9 cellular contexts compared by ENCODE assay signal in the genomic region with DNA sequence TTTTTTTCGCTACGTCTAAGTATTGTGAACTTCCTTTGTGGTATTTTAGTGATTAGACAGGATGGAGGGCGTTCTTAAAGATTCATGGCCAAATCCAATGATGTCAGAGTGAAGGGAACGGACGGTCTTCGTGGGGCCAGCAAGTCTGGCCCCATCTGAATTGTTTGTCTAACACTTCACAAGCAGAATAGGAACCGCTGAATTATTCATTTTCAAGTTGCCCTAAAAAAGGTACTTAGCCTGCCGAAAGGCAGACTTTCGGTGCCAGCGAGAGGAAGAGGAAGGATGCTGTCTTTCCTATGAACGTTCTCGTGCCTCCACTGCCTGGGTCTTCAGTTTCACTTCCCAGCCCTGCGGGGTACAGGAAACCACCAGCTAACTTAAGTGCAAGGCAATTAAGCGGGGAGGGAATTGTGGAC.
DNase-seq lines count a peak whose midpoint lies in the region; ATAC-seq and TF ChIP-seq lines count a peak whose summit lies in the region.
"Had no signal": no experiment of that assay in that cellular context is flagged by ENCODE, and none has a peak within 500 bp of the region (broad histone marks: within the 10 kb centered on the region; RNA-seq: fewer than 3 reads in every experiment).

No MANE protein-coding gene starts in this region.

- H3K9me2 ChIP-seq in SU-DHL-6 (replicated peaks; ENCODE audit: insufficient read depth, low read length) = no peaks in the 10 kb centered on the region

- 53 to 89% methylated on average over 14 of the region's 14 CpGs for WGBS in sigmoid colon, 2 donors

- H3K4me2 ChIP-seq in SU-DHL-6 (ENCODE audit: low read depth, low read length, poor library complexity, severe bottlenecking) = no peak overlapping the region

- H3K9ac ChIP-seq in SU-DHL-6 (ENCODE audit: low read length) = no peak overlapping the region

- TF ChIP-seq CTCF in SU-DHL-6 (IDR thresholded peaks at IDR 0.05; ENCODE audit: insufficient read depth, low read length, poor library complexity, severe bottlenecking) = no peak
- no peak for TF ChIP-seq CTCF in mucosa of descending colon (IDR thresholded peaks at IDR 0.05)
- TF ChIP-seq CTCF in sigmoid colon (IDR thresholded peaks at IDR 0.05) = no peak
- no peak for TF ChIP-seq CTCF in chondrocyte (IDR thresholded peaks at IDR 0.05)

- ATAC-seq in HG03571 (IDR thresholded peaks at IDR 0.05; ENCODE audit: unreplicated experiment) (peak; percentile 57), mucosa of descending colon (peak; percentile 14), HG03039 (IDR thresholded peaks at IDR 0.05; ENCODE audit: unreplicated experiment) (no peak)

- no peaks in the 10 kb centered on the region for H3K9me3 Mint-ChIP-seq in chondrocyte (ENCODE audit: low read depth)

- TF ChIP-seq POLR2A in sigmoid colon (IDR thresholded peaks at IDR 0.05) = no peak

- peak overlapping the region; percentile 33; the same call in 1 of the 2 replicates for H3K27ac ChIP-seq in SU-DHL-6 (ENCODE audit: low read depth, low read length)
- no peak overlapping the region for H3K27ac ChIP-seq in sigmoid colon

- peaks cover 15% of the 10 kb centered on the region for H3K36me3 Mint-ChIP-seq in chondrocyte (ENCODE audit: low read depth)

- H3K4me3 ChIP-seq in SU-DHL-6 (ENCODE audit: insufficient read depth, low read length, poor library complexity, severe bottlenecking) (no peak overlapping the region), mucosa of descending colon (no peak overlapping the region), sigmoid colon (no peak overlapping the region)

- H2AFZ ChIP-seq in SU-DHL-6 (ENCODE audit: low read depth, low read length, severe bottlenecking) = no peak overlapping the region

- H3K36me3 ChIP-seq in SU-DHL-6 (ENCODE audit: low read length) (peaks cover 22% of the 10 kb centered on the region; the same call in 1 of the 2 replicates), mucosa of descending colon (ENCODE audit: low read depth) (no peaks in the 10 kb centered on the region), sigmoid colon (peaks cover 0 to 17% (median 3%) of the 10 kb centered on the region in 4 donors)

- 0 out of 2 replicates have a peak, but pooled peaks cover 6% of the 10 kb centered on the region for H3F3A ChIP-seq in SU-DHL-6 (ENCODE audit: insufficient read depth)

- no peaks in the 10 kb centered on the region for H3K27me3 ChIP-seq in SU-DHL-6 (ENCODE audit: low read length)
- no peaks in the 10 kb centered on the region for H3K27me3 ChIP-seq in sigmoid colon

- 0 out of 2 replicates have a peak, but pooled peaks cover 5% of the 10 kb centered on the region for H3K79me2 ChIP-seq in SU-DHL-6 (ENCODE audit: insufficient read depth, low read length)

- H3K4me3 Mint-ChIP-seq in chondrocyte (ENCODE audit: unreplicated experiment) = no peak overlapping the region

- H4K20me1 ChIP-seq in SU-DHL-6 (ENCODE audit: low read depth, low read length) = no peaks in the 10 kb centered on the region

- intact Hi-C loops in mucosa of descending colon (cut with DNase I, micrococcal nuclease) (no loop called here), sigmoid colon (cut with DNase I) (no loop called here)

- no peaks in the 10 kb centered on the region for H3K4me1 Mint-ChIP-seq in chondrocyte (ENCODE audit: low read depth)

- no peaks in the 10 kb centered on the region for H3K27me3 Mint-ChIP-seq in chondrocyte (ENCODE audit: low read depth)

- no peak overlapping the region for H3K27ac Mint-ChIP-seq in chondrocyte (ENCODE audit: unreplicated experiment)

- H3K4me1 ChIP-seq in mucosa of descending colon (ENCODE audit: low read depth) = no peaks in the 10 kb centered on the region
- H3K4me1 ChIP-seq in sigmoid colon = no peaks in the 10 kb centered on the region

- H3K9me3 ChIP-seq in SU-DHL-6 (ENCODE audit: insufficient read depth, low read length) = no peaks in the 10 kb centered on the region
- H3K9me3 ChIP-seq in mucosa of descending colon = no peaks in the 10 kb centered on the region
- H3K9me3 ChIP-seq in sigmoid colon = no peaks in the 10 kb centered on the region

- peak; percentile 25 for DNase-seq in DMS153 (lab: John Stamatoyannopoulos, UW)
- DNase-seq in mucosa of descending colon = peak in 1 of 3 donors; percentile 21
- DNase-seq in sigmoid colon = no peak
- DNase-seq in NCI-H1048 (lab: John Stamatoyannopoulos, UW) = no peak
- DNase-seq in chondrocyte (ENCODE audit: low spot score) = no peak
- DNase-seq: GF-D8 had no signal

- TF ChIP-seq EP300 in sigmoid colon (IDR thresholded peaks at IDR 0.05) = no peak
